25 cellular contexts compared by ENCODE assay signal in the genomic region with DNA sequence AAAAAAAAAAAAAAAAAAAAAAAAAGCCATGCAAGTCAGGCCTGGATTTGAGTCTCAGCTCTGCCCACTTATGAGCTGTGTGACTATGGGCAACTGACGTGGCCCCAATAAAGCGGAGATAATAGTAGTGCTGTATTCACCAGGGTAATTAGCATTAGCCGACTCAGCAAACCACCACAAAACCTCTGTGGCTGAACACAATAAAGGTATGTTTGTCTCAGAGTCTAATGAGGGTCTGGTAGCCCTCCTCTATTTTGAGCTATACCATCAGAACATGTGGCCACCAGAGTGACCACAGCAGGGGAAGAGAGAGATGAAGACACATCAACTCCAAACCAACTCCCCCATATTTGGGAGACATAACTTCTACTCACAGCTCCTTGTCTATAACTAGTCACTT.
"Had no signal": no experiment of that assay in that cellular context is flagged by ENCODE, and none has a peak within 500 bp of the region (broad histone marks: within the 10 kb centered on the region; RNA-seq: fewer than 3 reads in every experiment).

No MANE protein-coding gene starts in this region.

- H3K36me3 ChIP-seq: ovary, transverse colon had no signal

- H3K9me3 ChIP-seq: body of pancreas, esophagus squamous epithelium, heart right ventricle, ovary, testis, transverse colon had no signal

- DNase-seq: activated B cell treated with CpG ODN at 0.5 μM for 24 hours; activated CD4-positive, alpha-beta T cell treated with anti-CD3 and anti-CD28 coated beads, Interleukin-2, amount 50 U/mL, for 1 hour; activated CD8-positive, alpha-beta T cell treated with anti-CD3 and anti-CD28 coated beads for 36 hours; activated naive CD4-positive, alpha-beta T cell; activated T-cell treated with anti-CD3 and anti-CD28 coated beads for 4 hours; activated T-cell treated with anti-CD3 and anti-CD28 coated beads, Interleukin-2, amount 50 U/mL, for 72 hours; body of pancreas; effector CD8-positive, alpha-beta T cell; esophagus squamous epithelium; foreskin melanocyte; heart right ventricle; naive B cell; nephron progenitor cell; ovary; stimulated activated CD4-positive, alpha-beta T cell treated with anti-CD3 and anti-CD28 coated beads, Interleukin-12 subunit alpha, Interleukin-12 subunit beta, amount 100 ng/mL, for 4 hours; stimulated activated CD4-positive, alpha-beta T cell treated with anti-CD3 and anti-CD28 coated beads, Interleukin-4, amount 100 ng/mL, for 1 hour; stimulated activated naive CD8-positive, alpha-beta T cell treated with anti-CD3 and anti-CD28 coated beads, Interleukin-15, Interleukin-2, amounts not matched to agents 100 U/mL and 50 U/mL, for 24 hours; testis; transverse colon had no signal

- FAIRE-seq: colon, endometrium had no signal

- H3K4me3 ChIP-seq: body of pancreas, esophagus squamous epithelium, heart right ventricle, ovary, skin epidermis, testis, transverse colon had no signal

- H3K27me3 ChIP-seq: body of pancreas, esophagus squamous epithelium, heart right ventricle, ovary, testis, transverse colon had no signal

- ATAC-seq: activated CD8-positive, alpha-beta T cell treated with anti-CD3 and anti-CD28 coated beads for 36 hours; activated naive CD4-positive, alpha-beta T cell treated with anti-CD3 and anti-CD28 coated beads, Interleukin-2, amount 50 U/mL, for 72 hours; activated T-cell treated with anti-CD3 and anti-CD28 coated beads, Interleukin-2, amount 50 U/mL, for 72 hours; body of pancreas; heart right ventricle; sciatic nerve had no signal

- H3K27ac ChIP-seq: body of pancreas, epithelial cell of prostate, esophagus squamous epithelium, heart right ventricle, ovary, skin epidermis, testis, transverse colon had no signal

- H3K4me1 ChIP-seq: testis had no signal
